2 cellular contexts compared by ENCODE assay signal in the genomic region with DNA sequence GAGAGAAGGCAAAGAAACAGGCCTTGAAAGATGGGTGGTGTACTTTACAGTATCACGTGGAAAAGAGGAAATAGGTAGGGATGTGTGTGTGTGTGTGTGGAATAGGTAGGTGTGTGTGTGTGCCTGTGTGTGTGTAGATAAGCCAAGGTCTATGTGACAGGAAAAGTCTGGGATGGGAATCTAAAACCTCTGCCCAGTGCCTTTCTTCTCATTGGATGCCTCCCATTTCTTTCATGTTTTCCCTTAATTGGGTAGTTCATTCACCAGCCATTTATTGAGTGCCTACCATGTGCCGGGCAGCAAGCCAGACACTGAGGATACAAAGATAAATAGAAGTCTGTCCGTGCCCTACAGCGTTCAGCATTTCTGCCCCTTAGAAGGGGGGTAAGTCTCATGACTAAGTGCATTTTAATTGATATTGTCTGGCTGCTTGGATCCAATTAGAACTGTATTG.
TF ChIP-seq lines count a peak whose summit lies in the region.

No MANE protein-coding gene starts in this region.

TF ChIP-seq in A549, 52 proteins besides CTCF, POLR2A, EP300 and RAD21:
- TF ChIP-seq ZNF302 (CRISPR knock-in tag; IDR thresholded peaks at IDR 0.05) (no peak), BCL3 (IDR thresholded peaks at IDR 0.05) (no peak), JUNB (IDR thresholded peaks at IDR 0.05) (no peak), SREBF2 (IDR thresholded peaks at IDR 0.05) (no peak), HOXB13 (CRISPR knock-in tag; IDR thresholded peaks at IDR 0.05; ENCODE audit: low read depth) (no peak), EHMT2 (IDR thresholded peaks at IDR 0.05; ENCODE audit: low read depth) (no peak), CHD2 (IDR thresholded peaks at IDR 0.05; ENCODE audit: low read length, partially characterized antibody) (no peak), RNF2 (IDR thresholded peaks at IDR 0.05; ENCODE audit: borderline replicate concordance, low read depth) (no peak), JUN (IDR thresholded peaks at IDR 0.05) (no peak), POLR2AphosphoS2 (conservative IDR thresholded peaks at IDR 0.05; ENCODE audit: low read length) (no peak), ZC3H11A (IDR thresholded peaks at IDR 0.05) (no peak), CBX8 (IDR thresholded peaks at IDR 0.05) (no peak), HES2 (IDR thresholded peaks at IDR 0.05) (no peak), GATA3 (IDR thresholded peaks at IDR 0.05; ENCODE audit: borderline replicate concordance) (no peak), PHF8 (IDR thresholded peaks at IDR 0.05; ENCODE audit: borderline replicate concordance, low read depth) (no peak), ZSCAN20 (CRISPR knock-in tag; IDR thresholded peaks at IDR 0.05) (no peak), RCOR1 (IDR thresholded peaks at IDR 0.05; ENCODE audit: low read depth, low read length) (no peak)
- TF ChIP-seq, protein P1, sequence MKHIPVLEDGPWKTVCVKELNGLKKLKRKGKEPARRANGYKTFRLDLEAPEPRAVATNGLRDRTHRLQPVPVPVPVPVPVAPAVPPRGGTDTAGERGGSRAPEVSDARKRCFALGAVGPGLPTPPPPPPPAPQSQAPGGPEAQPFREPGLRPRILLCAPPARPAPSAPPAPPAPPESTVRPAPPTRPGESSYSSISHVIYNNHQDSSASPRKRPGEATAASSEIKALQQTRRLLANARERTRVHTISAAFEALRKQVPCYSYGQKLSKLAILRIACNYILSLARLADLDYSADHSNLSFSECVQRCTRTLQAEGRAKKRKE (CRISPR knock-in tag; IDR thresholded peaks at IDR 0.05; ENCODE audit: low read depth), result no peak
- TF ChIP-seq, protein P2, sequence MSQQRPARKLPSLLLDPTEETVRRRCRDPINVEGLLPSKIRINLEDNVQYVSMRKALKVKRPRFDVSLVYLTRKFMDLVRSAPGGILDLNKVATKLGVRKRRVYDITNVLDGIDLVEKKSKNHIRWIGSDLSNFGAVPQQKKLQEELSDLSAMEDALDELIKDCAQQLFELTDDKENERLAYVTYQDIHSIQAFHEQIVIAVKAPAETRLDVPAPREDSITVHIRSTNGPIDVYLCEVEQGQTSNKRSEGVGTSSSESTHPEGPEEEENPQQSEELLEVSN (IDR thresholded peaks at IDR 0.05; ENCODE audit: borderline replicate concordance, low read depth), result no peak
- TF ChIP-seq, protein P3, sequence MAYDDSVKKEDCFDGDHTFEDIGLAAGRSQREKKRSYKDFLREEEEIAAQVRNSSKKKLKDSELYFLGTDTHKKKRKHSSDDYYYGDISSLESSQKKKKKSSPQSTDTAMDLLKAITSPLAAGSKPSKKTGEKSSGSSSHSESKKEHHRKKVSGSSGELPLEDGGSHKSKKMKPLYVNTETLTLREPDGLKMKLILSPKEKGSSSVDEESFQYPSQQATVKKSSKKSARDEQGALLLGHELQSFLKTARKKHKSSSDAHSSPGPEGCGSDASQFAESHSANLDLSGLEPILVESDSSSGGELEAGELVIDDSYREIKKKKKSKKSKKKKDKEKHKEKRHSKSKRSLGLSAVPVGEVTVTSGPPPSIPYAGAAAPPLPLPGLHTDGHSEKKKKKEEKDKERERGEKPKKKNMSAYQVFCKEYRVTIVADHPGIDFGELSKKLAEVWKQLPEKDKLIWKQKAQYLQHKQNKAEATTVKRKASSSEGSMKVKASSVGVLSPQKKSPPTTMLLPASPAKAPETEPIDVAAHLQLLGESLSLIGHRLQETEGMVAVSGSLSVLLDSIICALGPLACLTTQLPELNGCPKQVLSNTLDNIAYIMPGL (CRISPR knock-in tag; IDR thresholded peaks at IDR 0.05; ENCODE audit: borderline replicate concordance), result no peak

TF ChIP-seq in K562, 482 proteins besides CTCF, POLR2A, EP300 and RAD21:
- no peak for TF ChIP-seq CCNT2 (IDR thresholded peaks at IDR 0.05; ENCODE audit: borderline replicate concordance, extremely low read depth, insufficient read length, low read depth, low read length)
- 0 out of 2 replicates have a peak, but pooled peaks have one; percentile 25 for TF ChIP-seq ZBTB26 (CRISPR knock-in tag; IDR thresholded peaks at IDR 0.05)
- peak; percentile 36 for TF ChIP-seq TCF3 (CRISPR knock-in tag; IDR thresholded peaks at IDR 0.05)
- no peak for TF ChIP-seq ZNF695 (CRISPR knock-in tag; IDR thresholded peaks at IDR 0.05)
- peak; percentile 36 for TF ChIP-seq ARID1B (IDR thresholded peaks at IDR 0.05)
- peak in 1 of 2 experiments; percentile 56; a peak in 1 of 4 replicates for TF ChIP-seq HDAC1 (IDR thresholded peaks at IDR 0.05)
- peak; percentile 55 for TF ChIP-seq CBFA2T3 (IDR thresholded peaks at IDR 0.05)
- TF ChIP-seq, protein P2 (IDR thresholded peaks at IDR 0.05; ENCODE audit: borderline replicate concordance in 1 of 2, extremely low read depth in 1 of 2, insufficient read depth in 1 of 2, insufficient read length in 1 of 2, low read depth in 1 of 2, low read length in 1 of 2, poor library complexity in 1 of 2, severe bottlenecking in 1 of 2), result no peak
- TF ChIP-seq ZBTB1 (CRISPR knock-in tag; IDR thresholded peaks at IDR 0.05; ENCODE audit: borderline replicate concordance, low read depth), result no peak
- TF ChIP-seq NCOR1 (IDR thresholded peaks at IDR 0.05), result 0 out of 2 replicates have a peak, but pooled peaks have one; percentile 17
- no peak for TF ChIP-seq SMARCA4 (IDR thresholded peaks at IDR 0.05)
- TF ChIP-seq ILK (tag; IDR thresholded peaks at IDR 0.05; ENCODE audit: borderline replicate concordance, low read depth), result no peak
- 0 out of 2 replicates have a peak, but pooled peaks have one; percentile 38 for TF ChIP-seq CBFA2T2 (conservative IDR thresholded peaks at IDR 0.05)
- TF ChIP-seq SAP30 (IDR thresholded peaks at IDR 0.05; ENCODE audit: borderline replicate concordance, insufficient read depth, low read depth, low read length, poor library complexity, severe bottlenecking), result no peak
